In genomic region chr1:19391596-19391981, GRCh38 we compare ENCODE assay signal across 8 cellular contexts.
DNase-seq lines count a peak whose midpoint lies in the region; ATAC-seq, FAIRE-seq and TF ChIP-seq lines count a peak whose summit lies in the region.

No MANE protein-coding gene starts in this region.

- no peaks in the 10 kb centered on the region for H4K20me1 ChIP-seq in fibroblast of lung (ENCODE audit: control insufficient read depth, extremely low read depth, insufficient read depth, low read length)

- H2AFZ ChIP-seq in fibroblast of lung (ENCODE audit: low read length), result no peak overlapping the region

- WGBS in small intestine, 3 donors, result 38 to 47% (median 44%) methylated on average over 10 of the region's 10 CpGs

- H3K27ac ChIP-seq in SJCRH30, result no peak overlapping the region
- H3K27ac ChIP-seq in fibroblast of lung (ENCODE audit: insufficient read depth, low read length), result peak overlapping the region; percentile 94
- H3K27ac ChIP-seq in small intestine (ENCODE audit: low read depth in 1 of 2, low read length in 1 of 2), result peak overlapping the region; percentile 42 to 90

- DNase-seq in SJCRH30 (no peak), fibroblast of lung (ENCODE audit: low read depth in 2 of 2) (no peak), small intestine (no peak), NCI-H446 treated with DMSO at 0.1 percent for 48 hours (lab: John Stamatoyannopoulos, UW) (no peak), H4 (ENCODE audit: low spot score) (no peak), NOMO-1 (lab: John Stamatoyannopoulos, UW; ENCODE audit: unreplicated experiment in 2 of 2) (no peak), NOMO-1 treated with dmso at 0.1 percent for 144 hours (lab: John Stamatoyannopoulos, UW; ENCODE audit: unreplicated experiment) (no peak)

- H3K36me3 ChIP-seq in SJCRH30, result no peaks in the 10 kb centered on the region
- H3K36me3 ChIP-seq in fibroblast of lung (ENCODE audit: control insufficient read depth, insufficient read depth, low read length), result no peaks in the 10 kb centered on the region
- no peaks in the 10 kb centered on the region for H3K36me3 ChIP-seq in small intestine (ENCODE audit: control insufficient read depth in 2 of 2, insufficient read depth in 2 of 2, low read length in 2 of 2)

- peak; percentile 9 for ATAC-seq in GM18861 (IDR thresholded peaks at IDR 0.05; ENCODE audit: unreplicated experiment)

- peaks cover 82% of the 10 kb centered on the region for H3K79me2 ChIP-seq in fibroblast of lung (ENCODE audit: control insufficient read depth, insufficient read depth, low read length)

- FAIRE-seq in small intestine (lab: Jason Lieb, UNC), result no peak

- no peak for TF ChIP-seq CTCF in fibroblast of lung (conservative IDR thresholded peaks at IDR 0.05 in 1 of 2, IDR thresholded peaks at IDR 0.05 in 1 of 2; ENCODE audit: low read depth in 1 of 2, low read length in 2 of 2)

- H3K9ac ChIP-seq in fibroblast of lung (ENCODE audit: insufficient read depth, low read length), result no peak overlapping the region

- H3K4me1 ChIP-seq in SJCRH30 (peaks cover 20% of the 10 kb centered on the region), fibroblast of lung (ENCODE audit: control insufficient read depth, extremely low read depth, insufficient read depth, low read length) (peaks cover 39% of the 10 kb centered on the region), small intestine (ENCODE audit: control insufficient read depth in 2 of 2, insufficient read depth in 1 of 2, low read depth in 1 of 2, low read length in 1 of 2) (peaks cover 7 to 11% of the 10 kb centered on the region in 2 donors)

- H3K27me3 ChIP-seq in SJCRH30, result no peaks in the 10 kb centered on the region
- no peaks in the 10 kb centered on the region for H3K27me3 ChIP-seq in fibroblast of lung (ENCODE audit: control insufficient read depth, insufficient read depth, low read length)
- no peaks in the 10 kb centered on the region for H3K27me3 ChIP-seq in small intestine (ENCODE audit: control insufficient read depth in 2 of 2, insufficient read depth in 2 of 2, low read length in 2 of 2)

- 0 out of 2 replicates have a peak overlapping the region, but pooled peaks have one; percentile 16 for H3K4me3 ChIP-seq in SJCRH30
- H3K4me3 ChIP-seq in fibroblast of lung (replicated peaks in 1 of 4; ENCODE audit: control extremely low read depth in 1 of 4, insufficient read depth in 1 of 4, low read depth in 3 of 4, low read length in 4 of 4), result peak overlapping the region in 2 of 4 experiments; percentile 20 to 26
- no peak overlapping the region for H3K4me3 ChIP-seq in small intestine (ENCODE audit: low read depth in 1 of 2, low read length in 2 of 2)

- H3K4me2 ChIP-seq in fibroblast of lung (ENCODE audit: extremely low read depth, insufficient read depth, low read length), result peak overlapping the region; percentile 87

- H3K9me3 ChIP-seq in SJCRH30 (replicated peaks), result no peaks in the 10 kb centered on the region
- no peaks in the 10 kb centered on the region for H3K9me3 ChIP-seq in fibroblast of lung (ENCODE audit: control insufficient read depth, insufficient read depth, low read depth, low read length)
- no peaks in the 10 kb centered on the region for H3K9me3 ChIP-seq in small intestine (ENCODE audit: control insufficient read depth, low read depth)
